ENCODE assay signal across 8 cellular contexts in the genomic region with DNA sequence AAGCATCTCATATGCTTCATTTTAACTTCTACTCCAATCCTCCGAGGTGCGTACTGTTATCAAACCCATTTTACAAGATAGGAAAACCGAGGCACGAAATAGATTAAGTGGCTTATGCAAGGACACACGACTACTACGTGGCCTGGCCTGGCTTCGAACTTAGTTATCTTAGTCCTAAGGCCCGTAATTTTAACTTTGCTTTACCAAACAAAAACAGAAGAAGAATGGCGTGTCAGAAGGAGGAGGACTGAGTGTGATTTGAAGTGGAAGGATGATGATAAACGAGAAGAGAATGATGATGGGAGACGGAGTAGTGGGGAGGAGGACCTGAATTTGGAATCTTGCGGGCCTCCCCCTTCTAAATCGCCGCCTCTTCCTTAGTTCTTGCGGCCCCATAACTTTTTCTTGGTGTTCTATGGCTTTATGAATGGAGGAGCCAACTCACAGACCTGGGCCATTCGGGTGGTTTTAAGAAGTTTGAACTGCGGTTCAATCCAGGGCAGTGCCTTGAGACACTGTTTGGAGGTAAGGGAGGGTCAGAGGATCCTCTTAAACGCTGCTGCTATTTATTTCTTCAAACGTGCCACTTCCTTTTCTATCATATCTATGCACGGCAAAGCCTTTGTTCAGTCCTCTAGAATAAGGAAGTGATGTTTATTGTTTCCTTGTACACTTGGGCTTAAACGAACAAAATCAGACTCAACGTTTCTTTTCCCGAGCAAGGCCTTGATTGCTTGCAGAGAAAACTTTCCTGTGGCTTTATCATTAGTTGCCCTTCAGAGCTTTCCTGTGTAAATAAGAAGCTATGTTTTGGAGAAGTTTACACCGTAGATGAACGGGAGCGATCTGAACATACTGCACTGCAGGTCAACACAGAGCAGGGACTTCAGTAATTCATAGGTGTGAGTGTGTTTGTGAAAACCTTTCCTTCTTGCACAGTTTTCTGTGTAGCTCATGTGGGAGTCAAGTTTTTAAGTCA. TPM values are rescaled to one million over a fixed set of nuclear protein-coding genes. Genes with fewer than 3 reads are reported as not detected.
DNase-seq lines count a peak whose midpoint lies in the region; ATAC-seq and TF ChIP-seq lines count a peak whose summit lies in the region.

No MANE protein-coding gene starts in this region.

- H3K4me1 Mint-ChIP-seq in GM23338 (peaks cover 26% of the 10 kb centered on the region), nephron (peaks cover 31% of the 10 kb centered on the region)
- peaks cover 41 to 51% of the 10 kb centered on the region in 2 donors for H3K4me1 Mint-ChIP-seq in effector memory CD8-positive, alpha-beta T cell (ENCODE audit: low read depth in 2 of 2)

- peak overlapping the region; percentile 100 for H3K27ac Mint-ChIP-seq in GM23338
- H3K27ac Mint-ChIP-seq in effector memory CD8-positive, alpha-beta T cell: peak overlapping the region; percentile 96 to 99
- H3K27ac Mint-ChIP-seq in nephron: peak overlapping the region; percentile 99 to 100 (median 100)

- H3K36me3 ChIP-seq in BLaER1: peaks cover 14% of the 10 kb centered on the region
- peaks cover 11% of the 10 kb centered on the region; the same call in 1 of the 2 replicates for H3K36me3 ChIP-seq in GM23338 (ENCODE audit: insufficient read depth)

- H3F3A ChIP-seq in GM23338 (replicated peaks; ENCODE audit: low read depth): peaks cover 13% of the 10 kb centered on the region; the same call in 1 of the 2 replicates

- no peaks in the 10 kb centered on the region for H3K9me2 ChIP-seq in GM23338 (ENCODE audit: insufficient read depth)

- peaks cover 46% of the 10 kb centered on the region for H4K20me1 ChIP-seq in BLaER1
- H4K20me1 ChIP-seq in GM23338 (replicated peaks; ENCODE audit: insufficient read depth): peaks cover 22% of the 10 kb centered on the region; the same call in 1 of the 2 replicates

- peak overlapping the region; percentile 97 for H3K27ac ChIP-seq in BLaER1
- peak overlapping the region; percentile 99 for H3K27ac ChIP-seq in GM23338 (ENCODE audit: low read depth)

- no peaks in the 10 kb centered on the region for H3K9me3 ChIP-seq in BLaER1

- H3K9me3 Mint-ChIP-seq in GM23338 (no peaks in the 10 kb centered on the region), nephron (no peaks in the 10 kb centered on the region)
- no peaks in the 10 kb centered on the region for H3K9me3 Mint-ChIP-seq in effector memory CD8-positive, alpha-beta T cell

- peak overlapping the region; percentile 95 for H3K4me2 ChIP-seq in BLaER1
- peak overlapping the region; percentile 93 for H3K4me2 ChIP-seq in GM23338

- H3K27me3 ChIP-seq in BLaER1: no peaks in the 10 kb centered on the region
- H3K27me3 ChIP-seq in GM23338 (ENCODE audit: insufficient read depth): no peaks in the 10 kb centered on the region

- no peak for DNase-seq in GM23338 (ENCODE audit: low spot score)
- peak; percentile 57 for DNase-seq in SKM-1 (lab: John Stamatoyannopoulos, UW; ENCODE audit: unreplicated experiment)
- peak in 1 of 3 experiments; percentile 21 for DNase-seq in effector memory CD8-positive, alpha-beta T cell
- DNase-seq in posterior cingulate gyrus: no peak
- DNase-seq in mesenteric fat pad (ENCODE audit: low spot score): no peak
- no peak for DNase-seq in islet precursor cell

- no peak for ATAC-seq in GM23338
- ATAC-seq in effector memory CD8-positive, alpha-beta T cell (replicated peaks): no peak

- peaks cover 55% of the 10 kb centered on the region for H3K79me2 ChIP-seq in GM23338 (replicated peaks; ENCODE audit: insufficient read depth)

- H3K36me3 Mint-ChIP-seq in GM23338 (ENCODE audit: low read depth) (peaks cover 19% of the 10 kb centered on the region), nephron (ENCODE audit: low read depth) (peaks cover 22% of the 10 kb centered on the region)
- peaks cover 27% of the 10 kb centered on the region for H3K36me3 Mint-ChIP-seq in effector memory CD8-positive, alpha-beta T cell (ENCODE audit: insufficient read depth)

- H3K4me3 ChIP-seq in BLaER1: peak overlapping the region; percentile 88
- H3K4me3 ChIP-seq in GM23338: peak overlapping the region; percentile 93

- H3K27me3 Mint-ChIP-seq in GM23338 (ENCODE audit: insufficient read depth, low read depth, poor library complexity) (peaks cover 16% of the 10 kb centered on the region), nephron (ENCODE audit: low read depth) (no peaks in the 10 kb centered on the region)
- H3K27me3 Mint-ChIP-seq in effector memory CD8-positive, alpha-beta T cell: no peaks in the 10 kb centered on the region

- intact Hi-C loops in posterior cingulate gyrus (cut with DNase I): loop anchor here (1.0 to 5.0 kb wide), 2 partner anchors 83 to 104 kb away; partner anchors contain the start of genes LARP1 and MRPL22

- H3K9ac ChIP-seq in BLaER1: peak overlapping the region; percentile 92

- H3K4me3 Mint-ChIP-seq in GM23338: peak overlapping the region; percentile 91
- peak overlapping the region; percentile 91 to 98 for H3K4me3 Mint-ChIP-seq in effector memory CD8-positive, alpha-beta T cell
- H3K4me3 Mint-ChIP-seq in nephron: peak overlapping the region; percentile 88 to 98 (median 96)

- TF ChIP-seq CTCF in GM23338 (conservative IDR thresholded peaks at IDR 0.05; ENCODE audit: low read depth in 2 of 2) (no peak), nephron (IDR thresholded peaks at IDR 0.05; ENCODE audit: unreplicated experiment in 3 of 3) (no peak)

- peak overlapping the region; percentile 63 for H2AFZ ChIP-seq in GM23338

- H3K4me1 ChIP-seq in BLaER1: peaks cover 54% of the 10 kb centered on the region
- H3K4me1 ChIP-seq in GM23338 (ENCODE audit: insufficient read depth): peaks cover 24% of the 10 kb centered on the region

TF ChIP-seq in GM23338, 12 proteins besides CTCF, POLR2A, EP300 and RAD21 (continues in another document):
- TF ChIP-seq EZH2phosphoT487 (IDR thresholded peaks at IDR 0.05; ENCODE audit: unreplicated experiment) (no peak), ZNF331 (CRISPR knock-in tag; IDR thresholded peaks at IDR 0.05; ENCODE audit: low read depth) (no peak), ZNF114 (CRISPR knock-in tag; IDR thresholded peaks at IDR 0.05) (no peak), JUNB (IDR thresholded peaks at IDR 0.05; ENCODE audit: unreplicated experiment) (no peak), POLR2AphosphoS5 (IDR thresholded peaks at IDR 0.05; ENCODE audit: low read depth) (no peak)

RNA-seq across cellular contexts. Expression of gene CNOT8, which starts 0.8 kb away (rescaled TPM):
- total RNA-seq in GM23338 (2014; rRNA removed; shearing (Covaris generic)): 77.7 and 78.3 TPM in 2 replicates
- 26.9 and 31.2 TPM in 2 replicates for polyA plus RNA-seq in GM23338 (2016; fragmentation: Nextera tagmentation; extraction: Ambion mirVana)
- total RNA-seq in mesenteric fat pad: 45.0 TPM

RNA-seq across cellular contexts. Expression of gene FAXDC2, which starts 8.9 kb away (rescaled TPM):
- 1.8 and 4.6 TPM in 2 replicates for total RNA-seq in GM23338 (2014; rRNA removed; shearing (Covaris generic))
- polyA plus RNA-seq in GM23338 (2016; fragmentation: Nextera tagmentation; extraction: Ambion mirVana): 2.5 and 4.0 TPM in 2 replicates
- total RNA-seq in mesenteric fat pad: 13.2 TPM
